17 cellular contexts compared by ENCODE assay signal in genomic region chr1:237556911-237557310, GRCh38.
DNase-seq lines count a peak whose midpoint lies in the region; ATAC-seq and TF ChIP-seq lines count a peak whose summit lies in the region.
"Had no signal": no experiment of that assay in that cellular context is flagged by ENCODE, and none has a peak within 500 bp of the region (broad histone marks: within the 10 kb centered on the region; RNA-seq: fewer than 3 reads in every experiment).

No MANE protein-coding gene starts in this region.

- no peak overlapping the region for H3K4me3 ChIP-seq in cardiac muscle cell
- H3K4me3 ChIP-seq: MG63, SJSA1 had no signal

- peak overlapping the region; percentile 34 for H3K27ac ChIP-seq in cardiac muscle cell
- H3K27ac ChIP-seq: SJSA1 had no signal

- H3K36me3 ChIP-seq in cardiac muscle cell = peaks cover 33% of the 10 kb centered on the region
- H3K36me3 ChIP-seq: MG63, SJSA1 had no signal

- peak; percentile 72 for DNase-seq in Ammon's horn (ENCODE audit: low spot score)
- peak; percentile 65 for DNase-seq in OCI-M1 (lab: John Stamatoyannopoulos, UW)
- no peak for DNase-seq in cardiac muscle cell (ENCODE audit: low read depth in 1 of 2, low spot score in 1 of 2)
- DNase-seq in midbrain (lab: John Stamatoyannopoulos, UW) = peak; percentile 19
- DNase-seq in ACHN = no peak
- no peak for DNase-seq in T-helper 2 cell
- DNase-seq: COR-L47, EL, HFFc6, MG63, NCI-H1417, NCI-H1930, NCI-H2171, NCI-H446, NCI-H69 had no signal

- TF ChIP-seq CTCF in cardiac muscle cell (IDR thresholded peaks at IDR 0.05; ENCODE audit: low read depth, low read length) = no peak

- peaks cover 8% of the 10 kb centered on the region for H3K4me1 ChIP-seq in cardiac muscle cell (ENCODE audit: low read depth)
- H3K4me1 ChIP-seq: SJSA1 had no signal

- in situ Hi-C loops in ACHN (cut with HindIII; ENCODE audit: low pct_ligation_motif_present, low pct_unique_long_range_greater_than_20kb, low sequenced_read_pairs) = no loop called here

- H3K27me3 ChIP-seq in cardiac muscle cell = no peaks in the 10 kb centered on the region
- H3K27me3 ChIP-seq: MG63 had no signal

- ATAC-seq in HG02981 (IDR thresholded peaks at IDR 0.05; ENCODE audit: unreplicated experiment) = no peak

- no peaks in the 10 kb centered on the region for H3K9me3 ChIP-seq in cardiac muscle cell (ENCODE audit: low read depth)
- H3K9me3 ChIP-seq: MG63, SJSA1 had no signal

Comparison
In these comparisons a context has a peak if more than half of its experiments do, and no peak if none do; other contexts are left out.
1. DNase-seq: peak in Ammon's horn (single experiment), OCI-M1 (single experiment) and midbrain (single experiment); none in cardiac muscle cell (0 of 2), ACHN (single experiment) and T-helper 2 cell (0 of 5).